In the genomic region with DNA sequence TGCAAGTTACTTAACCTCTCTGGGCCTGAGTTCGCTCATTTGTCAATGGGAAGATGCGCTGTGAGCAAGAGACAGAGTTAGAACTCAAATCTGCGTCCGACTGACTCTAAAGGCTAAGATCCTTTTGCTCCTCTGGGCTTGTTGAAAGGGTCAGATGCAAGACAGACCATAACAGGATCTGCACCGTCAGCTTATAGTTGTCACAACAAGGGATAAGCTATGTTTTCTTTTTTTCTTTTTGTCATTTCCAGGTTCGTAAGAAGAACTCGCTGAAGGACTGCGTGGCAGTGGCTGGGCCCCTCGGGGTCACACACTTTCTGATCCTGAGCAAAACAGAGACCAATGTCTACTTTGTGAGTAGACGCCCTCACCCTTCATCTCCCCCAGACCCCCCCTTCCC, we compare ENCODE assay signal across 8 cellular contexts. TPM values are rescaled to one million over a fixed set of nuclear protein-coding genes. Genes with fewer than 3 reads are reported as not detected.
DNase-seq lines count a peak whose midpoint lies in the region; ATAC-seq and TF ChIP-seq lines count a peak whose summit lies in the region.

No MANE protein-coding gene starts in this region.

- no peak for TF ChIP-seq CTCF in BE2C (IDR thresholded peaks at IDR 0.05; ENCODE audit: low read depth, low read length)
- TF ChIP-seq CTCF in KMS-11 (conservative IDR thresholded peaks at IDR 0.05; ENCODE audit: low read depth, low read length): no peak
- TF ChIP-seq CTCF in coronary artery (IDR thresholded peaks at IDR 0.05): no peak

- no peaks in the 10 kb centered on the region for H3K9me3 ChIP-seq in BE2C
- no peaks in the 10 kb centered on the region for H3K9me3 ChIP-seq in naive thymus-derived CD4-positive, alpha-beta T cell (ENCODE audit: control insufficient read depth in 2 of 3, low read length in 3 of 3)

- intact Hi-C loops in naive thymus-derived CD4-positive, alpha-beta T cell (cut with micrococcal nuclease): loop anchor here (5.0 to 10.0 kb wide), 5 partner anchors 85 to 1592 kb away; a partner anchor contains a TSS

- H3K36me3 Mint-ChIP-seq in naive thymus-derived CD4-positive, alpha-beta T cell: peaks cover 0 to 28% (median 14%) of the 10 kb centered on the region in 5 donors

- in situ Hi-C loops in KBM-7 (cut with MboI; ENCODE audit: low pct_unique_long_range_greater_than_20kb, low sequenced_read_pairs): no loop called here

- DNase-seq in BE2C: no peak
- DNase-seq in coronary artery (ENCODE audit: low spot score): no peak
- DNase-seq in naive thymus-derived CD4-positive, alpha-beta T cell: no peak
- DNase-seq in KBM-7: no peak
- DNase-seq in NCI-H1105 (lab: John Stamatoyannopoulos, UW): no peak
- DNase-seq in NCI-H2171 treated with DMSO at 0.1 percent for 48 hours (lab: John Stamatoyannopoulos, UW): no peak

- H3K4me1 ChIP-seq in BE2C (peaks cover 4% of the 10 kb centered on the region; the same call in 1 of the 2 replicates), KMS-11 (ENCODE audit: low read depth, poor library complexity, severe bottlenecking) (peaks cover 57% of the 10 kb centered on the region)
- peaks cover 48 to 68% of the 10 kb centered on the region in 2 donors for H3K4me1 ChIP-seq in naive thymus-derived CD4-positive, alpha-beta T cell (ENCODE audit: control insufficient read depth in 2 of 2, insufficient read depth in 2 of 2, low read length in 2 of 2)

- peak overlapping the region; percentile 93 for H3K4me2 ChIP-seq in KMS-11

- H3K9me3 Mint-ChIP-seq in naive thymus-derived CD4-positive, alpha-beta T cell: peaks cover 0 to 2% (median 0%) of the 10 kb centered on the region in 11 donors

- H3K36me3 ChIP-seq in BE2C: peaks cover 49% of the 10 kb centered on the region
- peaks cover 20% of the 10 kb centered on the region; the same call in 1 of the 2 replicates for H3K36me3 ChIP-seq in KMS-11 (ENCODE audit: insufficient read depth)
- peaks cover 22 to 49% (median 23%) of the 10 kb centered on the region in 3 experiments for H3K36me3 ChIP-seq in naive thymus-derived CD4-positive, alpha-beta T cell (ENCODE audit: control insufficient read depth in 2 of 3, insufficient read depth in 3 of 3, low read length in 3 of 3)

- H3K27ac ChIP-seq in KMS-11 (peak overlapping the region; percentile 62), coronary artery (no peak overlapping the region)
- H3K27ac ChIP-seq in naive thymus-derived CD4-positive, alpha-beta T cell (ENCODE audit: low read depth, low read length): peak overlapping the region; percentile 86

- peak overlapping the region; percentile 89 for H3K9ac ChIP-seq in KMS-11

- H4K20me1 ChIP-seq in KMS-11 (ENCODE audit: insufficient read depth): no peaks in the 10 kb centered on the region

- no peak for ATAC-seq in naive thymus-derived CD4-positive, alpha-beta T cell
- ATAC-seq in activated CD4-positive, CD25-positive, alpha-beta regulatory T cell treated with anti-CD3 and anti-CD28 coated beads, Interleukin-2, amount 50 U/mL, for 24 hours: no peak

- H3K27ac Mint-ChIP-seq in naive thymus-derived CD4-positive, alpha-beta T cell: peak overlapping the region; percentile 77 to 98 (median 96)

- POLR2A ChIA-PET in naive thymus-derived CD4-positive, alpha-beta T cell (lab: Charles Lee): interaction anchor here (0.9 to 7.0 kb wide), 6 partner anchors 11 to 129 kb away, joined by 3 to 85 read pairs (median 10); a partner anchor contains a TSS

- H3K4me3 ChIP-seq in BE2C (ENCODE audit: low read depth, low read length): peak overlapping the region; percentile 99
- no peak overlapping the region for H3K4me3 ChIP-seq in KMS-11 (IDR thresholded peaks at IDR 0.05; ENCODE audit: insufficient read depth, low read depth, low read length)
- H3K4me3 ChIP-seq in coronary artery: peak overlapping the region; percentile 81
- peak overlapping the region; percentile 60 for H3K4me3 ChIP-seq in naive thymus-derived CD4-positive, alpha-beta T cell (ENCODE audit: low read length)

- H3K79me2 ChIP-seq in KMS-11 (ENCODE audit: insufficient read depth, low read depth): peaks cover 39% of the 10 kb centered on the region

- H3K4me1 Mint-ChIP-seq in naive thymus-derived CD4-positive, alpha-beta T cell: peaks cover 27 to 62% (median 56%) of the 10 kb centered on the region in 7 donors

- H2AFZ ChIP-seq in KMS-11 (ENCODE audit: low read depth): no peak overlapping the region

- no peaks in the 10 kb centered on the region for H3K27me3 Mint-ChIP-seq in naive thymus-derived CD4-positive, alpha-beta T cell

- no peaks in the 10 kb centered on the region for H3K27me3 ChIP-seq in BE2C
- no peaks in the 10 kb centered on the region for H3K27me3 ChIP-seq in KMS-11 (ENCODE audit: insufficient read depth, low read depth)
- H3K27me3 ChIP-seq in naive thymus-derived CD4-positive, alpha-beta T cell (ENCODE audit: control insufficient read depth in 2 of 2, insufficient read depth in 2 of 2, low read length in 2 of 2): no peaks in the 10 kb centered on the region

- peak overlapping the region; percentile 75 to 91 (median 88) for H3K4me3 Mint-ChIP-seq in naive thymus-derived CD4-positive, alpha-beta T cell

- CTCF ChIA-PET in naive thymus-derived CD4-positive, alpha-beta T cell (lab: Charles Lee): interaction anchor here (0.6 to 1.7 kb wide), 3 partner anchors 12 to 227 kb away, joined by 3 to 6 read pairs (median 5); no protein-coding TSS in a partner anchor

RNA-seq across cellular contexts. Expression of a gene that starts 1.1 kb away (rescaled TPM):
- 333 TPM for polyA plus RNA-seq in BE2C (2012; ENCODE audit: insufficient read depth, insufficient read length, low read depth)
- total RNA-seq in naive thymus-derived CD4-positive, alpha-beta T cell: 100 to 1,000 TPM in 4 of 5 experiments, 10 to 100 TPM in 1; 87.6 to 122 (median 109) TPM
- 10 to 100 TPM; 24.9 to 46.6 TPM for polyA plus RNA-seq in naive thymus-derived CD4-positive, alpha-beta T cell

RNA-seq across cellular contexts. Expression of a gene that starts 4.2 kb away (rescaled TPM):
- polyA plus RNA-seq in BE2C (2012; ENCODE audit: insufficient read depth, insufficient read length, low read depth): 139 TPM
- 10 to 100 TPM; 41.0 to 89.3 (median 58.9) TPM for total RNA-seq in naive thymus-derived CD4-positive, alpha-beta T cell
- 1 to 10 TPM; 2.7 to 3.1 TPM for polyA plus RNA-seq in naive thymus-derived CD4-positive, alpha-beta T cell

RNA-seq across cellular contexts. Expression of a gene that starts 4.8 kb away (rescaled TPM):
- polyA plus RNA-seq in BE2C (2012; ENCODE audit: insufficient read depth, insufficient read length, low read depth): 1.0 TPM
- total RNA-seq in naive thymus-derived CD4-positive, alpha-beta T cell: 1 to 10 TPM in 3 of 5 experiments, under 1 TPM in 2; 0.68 to 1.7 (median 1.0) TPM
- under 1 TPM; 0.23 to 0.48 TPM for polyA plus RNA-seq in naive thymus-derived CD4-positive, alpha-beta T cell

RNA-seq across cellular contexts. Expression of a gene that starts 12.4 kb away (rescaled TPM):
- 765 TPM for polyA plus RNA-seq in BE2C (2012; ENCODE audit: insufficient read depth, insufficient read length, low read depth)
- total RNA-seq in naive thymus-derived CD4-positive, alpha-beta T cell: 100 to 1,000 TPM; 242 to 356 (median 328) TPM
- 100 to 1,000 TPM; 240 to 294 TPM for polyA plus RNA-seq in naive thymus-derived CD4-positive, alpha-beta T cell

RNA-seq across cellular contexts. Expression of a gene that starts 21.1 kb away (rescaled TPM):
- 1.5 TPM for polyA plus RNA-seq in BE2C (2012; ENCODE audit: insufficient read depth, insufficient read length, low read depth)
- 100 to 1,000 TPM in 3 of 5 experiments, 10 to 100 TPM in 2; 67.8 to 112 (median 102) TPM for total RNA-seq in naive thymus-derived CD4-positive, alpha-beta T cell
- 10 to 100 TPM; 37.0 to 52.0 TPM for polyA plus RNA-seq in naive thymus-derived CD4-positive, alpha-beta T cell

Comparison
In these comparisons a context has a peak if more than half of its experiments do, and no peak if none do; other contexts are left out.
1. H3K27ac ChIP-seq: peak in KMS-11 (single experiment) and naive thymus-derived CD4-positive, alpha-beta T cell (single experiment); none in coronary artery (0 of 2).